ENCODE assay signal across 15 cellular contexts in the genomic region with DNA sequence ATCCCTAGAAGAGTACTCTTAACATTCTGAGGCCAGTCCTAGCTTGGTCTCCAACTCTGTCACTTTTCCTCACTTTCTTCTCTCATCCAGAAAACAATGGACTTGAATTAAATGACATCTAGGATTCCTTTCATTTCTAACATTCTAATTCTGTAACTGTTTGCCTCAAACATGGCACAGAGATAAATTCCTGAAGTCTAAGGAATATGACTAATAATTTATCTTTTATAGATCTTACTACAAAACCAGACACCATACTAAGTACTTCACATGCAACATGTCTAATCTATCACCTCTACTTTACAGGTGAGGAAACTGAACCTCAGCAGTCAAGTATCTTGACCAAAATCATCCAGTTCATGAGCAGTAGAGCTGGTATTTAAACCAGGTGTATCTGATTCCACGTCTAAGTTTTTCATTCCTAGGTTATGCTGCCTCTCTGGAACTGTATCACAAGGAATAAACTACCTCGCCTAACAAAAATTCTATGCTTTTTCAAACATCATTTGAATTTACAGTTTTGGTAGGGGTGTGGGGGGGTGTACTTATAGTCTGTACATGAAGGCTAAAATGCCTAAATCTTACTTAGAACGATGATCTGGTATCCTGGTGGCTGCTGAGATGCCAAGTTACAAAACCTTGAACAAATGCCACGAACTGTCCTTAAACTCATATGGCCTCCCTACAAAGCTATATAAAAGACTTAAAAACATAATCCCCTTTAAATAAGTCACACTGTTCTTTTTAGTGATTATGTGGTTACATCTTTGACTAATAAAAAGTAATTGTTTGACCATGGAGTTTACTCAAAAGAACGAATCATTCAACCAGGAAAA. TPM values are rescaled to one million over a fixed set of nuclear protein-coding genes. Genes with fewer than 3 reads are reported as not detected.
DNase-seq lines count a peak whose midpoint lies in the region; ATAC-seq and TF ChIP-seq lines count a peak whose summit lies in the region.
"Had no signal": no experiment of that assay in that cellular context is flagged by ENCODE, and none has a peak within 500 bp of the region (broad histone marks: within the 10 kb centered on the region; RNA-seq: fewer than 3 reads in every experiment).

No MANE protein-coding gene starts in this region.

- peaks cover 3% of the 10 kb centered on the region; the same call in 1 of the 2 replicates for H3K36me3 ChIP-seq in Panc1 (ENCODE audit: control insufficient read depth, insufficient read depth, low read length)
- no peaks in the 10 kb centered on the region for H3K36me3 ChIP-seq in osteoblast (ENCODE audit: insufficient read depth, low read length)
- no peaks in the 10 kb centered on the region for H3K36me3 ChIP-seq in mucosa of descending colon (ENCODE audit: low read depth)

- POLR2A ChIA-PET in Panc1 (lab: Charles Lee), result interaction anchor here (0.6 kb wide), 1 partner anchor 46 kb away, joined by 4 read pairs; no protein-coding TSS in a partner anchor

- H3K79me2 ChIP-seq in osteoblast (ENCODE audit: insufficient read depth, low read length), result peaks cover 98% of the 10 kb centered on the region

- H2AFZ ChIP-seq in osteoblast (ENCODE audit: low read length), result no peak overlapping the region

- H3K27me3 ChIP-seq in Panc1 (ENCODE audit: control insufficient read depth, insufficient read depth, low read length) (no peaks in the 10 kb centered on the region), osteoblast (ENCODE audit: insufficient read depth, low read length) (no peaks in the 10 kb centered on the region)

- TF ChIP-seq CTCF in Panc1 (IDR thresholded peaks at IDR 0.05) (no peak), choroid plexus epithelial cell (conservative IDR thresholded peaks at IDR 0.05; ENCODE audit: low read depth, low read length) (no peak), osteoblast (IDR thresholded peaks at IDR 0.05; ENCODE audit: extremely low read depth, low read depth, low read length) (no peak), mucosa of descending colon (IDR thresholded peaks at IDR 0.05) (no peak)

- no peak overlapping the region for H3K4me3 ChIP-seq in Panc1 (ENCODE audit: low read depth in 2 of 2, low read length in 2 of 2)
- no peak overlapping the region for H3K4me3 ChIP-seq in choroid plexus epithelial cell (ENCODE audit: low read depth, low read length)
- H3K4me3 ChIP-seq in osteoblast (ENCODE audit: insufficient read depth, low read length), result peak overlapping the region; percentile 17
- H3K4me3 ChIP-seq in mucosa of descending colon, result no peak overlapping the region

- TSS peak; percentile 32 for BruUV-seq in Panc1 (replicated peaks; lab: Mats Ljungman, UMichigan)

- ATAC-seq in Panc1 (0 out of 2 replicates have a peak, but pooled peaks have one; percentile 46), mucosa of descending colon (no peak)
- ATAC-seq: CD8-positive, alpha-beta T cell; right cardiac atrium; stimulated activated naive CD8-positive, alpha-beta T cell treated with anti-CD3 and anti-CD28 coated beads, Interleukin-15, amount 100 ng/mL, for 72 hours had no signal

- in situ Hi-C loops in Panc1 (cut with HindIII; ENCODE audit: low pct_unique_long_range_greater_than_20kb, low sequenced_read_pairs), result no loop called here

- no peak overlapping the region for H3K27ac ChIP-seq in Panc1 (ENCODE audit: low read length)
- H3K27ac ChIP-seq in osteoblast (ENCODE audit: low read depth, low read length), result peak overlapping the region; percentile 75

- peaks cover 22% of the 10 kb centered on the region for H4K20me1 ChIP-seq in osteoblast (ENCODE audit: insufficient read depth, low read length)

- H3K4me1 ChIP-seq in Panc1 (ENCODE audit: control insufficient read depth, insufficient read depth, low read length) (peaks cover 28% of the 10 kb centered on the region), osteoblast (ENCODE audit: insufficient read depth, low read length) (peaks cover 31% of the 10 kb centered on the region), mucosa of descending colon (ENCODE audit: low read depth) (no peaks in the 10 kb centered on the region)

- CTCF ChIA-PET in Panc1 (lab: Charles Lee), result no interaction called here

- intact Hi-C loops in Panc1 (cut with micrococcal nuclease; ENCODE audit: unreplicated experiment), result no loop called here
- intact Hi-C loops in mucosa of descending colon (cut with DNase I, micrococcal nuclease), result no loop called here

- H3K4me2 ChIP-seq in osteoblast (ENCODE audit: insufficient read depth, low read length), result peak overlapping the region; percentile 61

- H3K9me3 ChIP-seq in Panc1 (ENCODE audit: control insufficient read depth, insufficient read depth, low read depth, low read length), result no peaks in the 10 kb centered on the region
- no peaks in the 10 kb centered on the region for H3K9me3 ChIP-seq in osteoblast (ENCODE audit: low read depth, low read length)
- no peaks in the 10 kb centered on the region for H3K9me3 ChIP-seq in mucosa of descending colon

- DNase-seq in ELR (ENCODE audit: low read depth) (peak; percentile 65), Panc1 (ENCODE audit: low read depth, low spot score) (no peak), choroid plexus epithelial cell (ENCODE audit: low read depth) (peak; percentile 30), osteoblast (ENCODE audit: insufficient read length, low spot score, missing footprints) (no peak), cerebellar nuclear complex (lab: John Stamatoyannopoulos, UW) (no peak), mucosa of descending colon (no peak), activated gamma-delta T cell treated with Interleukin-2 at 50 U/mL for 16 hours (no peak)
- DNase-seq in stimulated activated naive CD4-positive, alpha-beta T cell (lab: John Stamatoyannopoulos, UW), result no peak
- DNase-seq: activated CD4-positive, CD25-positive, alpha-beta regulatory T cell; activated CD8-positive, alpha-beta memory T cell treated with anti-CD3 and anti-CD28 coated beads, Interleukin-2, amount 50 U/mL, for 48 hours; CD8-positive, alpha-beta T cell; kidney; NCI-H2227 treated with DMSO at 0.1 percent for 48 hours; right cardiac atrium; stimulated activated naive CD8-positive, alpha-beta T cell treated with anti-CD3 and anti-CD28 coated beads, Interleukin-15, amount 100 ng/mL, for 72 hours had no signal

RNA-seq across cellular contexts. Expression of gene ATXN2, which starts 41.6 kb away (rescaled TPM):
- total RNA-seq in Panc1 (2021; ENCODE audit: unreplicated experiment) (77.6 TPM), osteoblast (39.4 and 51.9 TPM in 2 replicates), mucosa of descending colon (10 to 100 TPM; 49.9 to 82.5 (median 55.4) TPM)
- 70.5 TPM for polyA plus RNA-seq in Panc1 (2012; ENCODE audit: insufficient read length)

Comparison
In these comparisons a context has a peak if more than half of its experiments do, and no peak if none do; other contexts are left out.
1. DNase-seq: peak in ELR (single experiment) and choroid plexus epithelial cell (single experiment); none in Panc1 (single experiment), osteoblast (single experiment), cerebellar nuclear complex (0 of 2), mucosa of descending colon (0 of 3), activated gamma-delta T cell treated with Interleukin-2 at 50 U/mL for 16 hours (single experiment) and stimulated activated naive CD4-positive, alpha-beta T cell (0 of 6).